Comparison of ENCODE assay signal across 1 cellular context in the genomic region with DNA sequence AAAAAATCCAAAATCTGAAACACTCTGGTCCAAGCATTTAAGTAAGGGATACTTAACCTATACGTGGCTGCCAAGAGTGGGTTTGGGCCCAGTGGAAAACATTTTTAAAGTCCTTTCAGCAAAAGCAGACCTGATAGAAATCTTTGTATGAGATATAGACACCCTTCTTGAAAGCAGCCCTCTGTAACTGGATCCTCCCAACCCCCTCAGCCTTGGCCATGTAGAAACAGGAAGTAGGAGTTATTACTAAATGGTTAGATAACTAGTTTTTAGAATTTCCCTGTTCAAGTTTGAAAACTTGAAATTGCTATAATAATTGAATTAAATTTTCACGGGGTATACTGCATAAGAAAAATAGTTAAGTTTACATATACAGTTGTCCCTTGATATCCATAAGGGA.
A peak's percentile ranks its signal among the peaks of the same experiment; 100 is the strongest.
TF ChIP-seq lines count a peak whose summit lies in the region.

No MANE protein-coding gene starts in this region.

TF ChIP-seq in K562, 482 proteins besides CTCF, POLR2A, EP300 and RAD21 (continued from another document):
- no peak for TF ChIP-seq PCBP2 (IDR thresholded peaks at IDR 0.05; ENCODE audit: low read depth, low read length, poor library complexity, severe bottlenecking)
- peak; percentile 53; the same call in 1 of the 2 replicates for TF ChIP-seq ELF1 (tag; IDR thresholded peaks at IDR 0.05)
- TF ChIP-seq MEF2A (IDR thresholded peaks at IDR 0.05; ENCODE audit: control insufficient read depth, low read depth, low read length): no peak
- no peak for TF ChIP-seq TEAD4 (IDR thresholded peaks at IDR 0.05; ENCODE audit: low read length)
- no peak for TF ChIP-seq TEAD4 (CRISPR knock-in tag; IDR thresholded peaks at IDR 0.05; ENCODE audit: borderline replicate concordance)
- no peak for TF ChIP-seq NRF1 (conservative IDR thresholded peaks at IDR 0.05 in 1 of 2, IDR thresholded peaks at IDR 0.05 in 1 of 2)
- TF ChIP-seq NFYB (IDR thresholded peaks at IDR 0.05; ENCODE audit: extremely low read depth, insufficient read length): no peak
- no peak for TF ChIP-seq ZNF384 (IDR thresholded peaks at IDR 0.05; ENCODE audit: low read depth, low read length)
- TF ChIP-seq SP2 (IDR thresholded peaks at IDR 0.05; ENCODE audit: extremely low read depth, low read depth, low read length, poor library complexity, severe bottlenecking): no peak
- no peak for TF ChIP-seq ZNF217 (CRISPR knock-in tag; IDR thresholded peaks at IDR 0.05)
- peak; percentile 36; the same call in 1 of the 2 replicates for TF ChIP-seq HMBOX1 (IDR thresholded peaks at IDR 0.05)
